Comparison of ENCODE assay signal across 7 cellular contexts in genomic region chr22:20741634-20742581, GRCh38. TPM values are rescaled to one million over a fixed set of nuclear protein-coding genes. Genes with fewer than 3 reads are reported as not detected.
DNase-seq lines count a peak whose midpoint lies in the region; ATAC-seq, FAIRE-seq and TF ChIP-seq lines count a peak whose summit lies in the region.

No MANE protein-coding gene starts in this region.

- peaks cover 30% of the 10 kb centered on the region for H3K36me3 Mint-ChIP-seq in chondrocyte (ENCODE audit: low read depth)

- H3K27ac Mint-ChIP-seq in chondrocyte (ENCODE audit: unreplicated experiment), result no peak overlapping the region

- no peaks in the 10 kb centered on the region for H3K27me3 Mint-ChIP-seq in chondrocyte (ENCODE audit: low read depth)

- peaks cover 9% of the 10 kb centered on the region for H3K9me3 Mint-ChIP-seq in chondrocyte (ENCODE audit: low read depth)

- H3K4me3 Mint-ChIP-seq in chondrocyte (ENCODE audit: unreplicated experiment), result no peak overlapping the region

- no peak for FAIRE-seq in HTR-8/SVneo (lab: Jason Lieb, UNC)

- no peaks in the 10 kb centered on the region for H3K4me1 Mint-ChIP-seq in chondrocyte (ENCODE audit: low read depth)

- peak; percentile 80 for TF ChIP-seq CTCF in chondrocyte (IDR thresholded peaks at IDR 0.05)

- DNase-seq in DMS53 (lab: John Stamatoyannopoulos, UW) (peak; percentile 51), HTR-8/SVneo (ENCODE audit: insufficient read length, low spot score) (peak; percentile 27), T-helper 2 cell (peak in 3 of 5 experiments; percentile 3 to 27 (median 9)), chondrocyte (ENCODE audit: low spot score) (no peak), mucosa of gallbladder (ENCODE audit: low spot score) (peak; percentile 30), COR-L47 (lab: John Stamatoyannopoulos, UW) (no peak)

- no peak for ATAC-seq in HG03565 (IDR thresholded peaks at IDR 0.05; ENCODE audit: unreplicated experiment)

RNA-seq across cellular contexts. Expression of gene SERPIND1, which starts 32.0 kb away (rescaled TPM):
- not detected in 3 replicates for total RNA-seq in chondrocyte
- 0.58 TPM for total RNA-seq in mucosa of gallbladder

Comparison
In these comparisons a context has a peak if more than half of its experiments do, and no peak if none do; other contexts are left out.
1. DNase-seq: peak in DMS53 (single experiment), HTR-8/SVneo (single experiment), T-helper 2 cell (3 of 5) and mucosa of gallbladder (single experiment); none in chondrocyte (single experiment) and COR-L47 (single experiment).